9 cellular contexts compared by ENCODE assay signal in the genomic region with DNA sequence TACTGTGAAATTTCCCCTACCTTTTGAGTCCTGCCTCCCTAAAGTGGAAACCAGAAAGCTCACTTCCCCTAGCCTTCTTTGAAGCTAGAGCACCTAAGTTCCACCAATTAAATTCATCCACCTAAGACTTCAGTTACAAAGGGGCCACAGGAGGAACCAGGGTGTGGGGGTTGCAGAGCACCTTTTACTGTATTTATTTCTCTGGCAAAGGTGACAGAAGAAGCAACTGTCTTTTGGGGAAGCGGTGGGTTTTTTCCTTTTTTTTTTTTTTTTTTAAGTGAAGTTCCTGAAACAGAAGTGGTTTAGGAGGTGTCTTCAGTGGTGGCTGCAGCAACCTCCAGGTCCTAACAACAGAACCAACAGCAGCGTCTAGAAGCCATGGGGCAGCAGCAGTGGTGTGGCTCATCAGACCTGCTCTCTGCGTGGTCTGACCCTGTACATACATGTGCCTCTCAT. TPM values are rescaled to one million over a fixed set of nuclear protein-coding genes. Genes with fewer than 3 reads are reported as not detected.
DNase-seq lines count a peak whose midpoint lies in the region; ATAC-seq and TF ChIP-seq lines count a peak whose summit lies in the region.
"Had no signal": no experiment of that assay in that cellular context is flagged by ENCODE, and none has a peak within 500 bp of the region (broad histone marks: within the 10 kb centered on the region; RNA-seq: fewer than 3 reads in every experiment).

No MANE protein-coding gene starts in this region.

- H3K36me3 ChIP-seq in prostate gland (no peaks in the 10 kb centered on the region), breast epithelium (no peaks in the 10 kb centered on the region)

- ATAC-seq in HG02798 (IDR thresholded peaks at IDR 0.05; ENCODE audit: poor library complexity, unreplicated experiment) (peak; percentile 52), activated B cell treated with CpG ODN at 0.5 μM for 24 hours (ENCODE audit: low read depth) (peak; percentile 68), natural killer cell (no peak)

- H3K9me3 Mint-ChIP-seq in activated CD4-positive, alpha-beta T cell treated with anti-CD3 and anti-CD28 coated beads, Interleukin-2, amount 10 ng/mL, durations not matched to agents 24 days and 14 days: no peaks in the 10 kb centered on the region
- no peaks in the 10 kb centered on the region for H3K9me3 Mint-ChIP-seq in activated B cell treated with CpG ODN at 0.5 μM for 24 hours
- no peaks in the 10 kb centered on the region for H3K9me3 Mint-ChIP-seq in natural killer cell

- POLR2A ChIA-PET in activated B cell treated with CpG ODN at 0.5 μM for 24 hours (lab: Charles Lee): interaction anchor here (0.6 to 5.9 kb wide), 19 partner anchors 9 to 677 kb away, joined by 3 to 240 read pairs (median 6); partner anchors contain the start of genes HLA-DMA, HLA-DQB1, PBX2 and PSMB8

- TF ChIP-seq CTCF in activated B cell treated with CpG ODN at 0.5 μM for 24 hours (IDR thresholded peaks at IDR 0.05): no peak
- TF ChIP-seq CTCF in natural killer cell (IDR thresholded peaks at IDR 0.05): no peak
- TF ChIP-seq CTCF in prostate gland (IDR thresholded peaks at IDR 0.05): no peak
- no peak for TF ChIP-seq CTCF in breast epithelium (IDR thresholded peaks at IDR 0.05)

- no peak overlapping the region for H3K27ac ChIP-seq in prostate gland
- no peak overlapping the region for H3K27ac ChIP-seq in breast epithelium

- H3K4me1 ChIP-seq in prostate gland (replicated peaks) (no peaks in the 10 kb centered on the region), breast epithelium (no peaks in the 10 kb centered on the region)

- H3K9me3 ChIP-seq in prostate gland (no peaks in the 10 kb centered on the region), breast epithelium (no peaks in the 10 kb centered on the region)

- peaks cover 2% of the 10 kb centered on the region for H3K27me3 Mint-ChIP-seq in activated CD4-positive, alpha-beta T cell treated with anti-CD3 and anti-CD28 coated beads, Interleukin-2, amount 10 ng/mL, durations not matched to agents 24 days and 14 days
- H3K27me3 Mint-ChIP-seq in activated B cell treated with CpG ODN at 0.5 μM for 24 hours: no peaks in the 10 kb centered on the region
- H3K27me3 Mint-ChIP-seq in natural killer cell (ENCODE audit: low read depth in 2 of 2): no peaks in the 10 kb centered on the region

- H3K27ac Mint-ChIP-seq in activated CD4-positive, alpha-beta T cell treated with anti-CD3 and anti-CD28 coated beads, Interleukin-2, amount 10 ng/mL, durations not matched to agents 24 days and 14 days: peak overlapping the region; percentile 84
- H3K27ac Mint-ChIP-seq in activated B cell treated with CpG ODN at 0.5 μM for 24 hours: peak overlapping the region; percentile 88
- H3K27ac Mint-ChIP-seq in natural killer cell: peak overlapping the region; percentile 65 to 73

- peak; percentile 66 for DNase-seq in activated CD4-positive, alpha-beta T cell treated with anti-CD3 and anti-CD28 coated beads, Interleukin-2, amount 10 ng/mL, durations not matched to agents 24 days and 14 days
- no peak for DNase-seq in activated CD4-positive, alpha-beta T cell treated with anti-CD3 and anti-CD28 coated beads, Interleukin-2, amount 50 U/mL, for 4 hours
- DNase-seq in activated B cell treated with CpG ODN at 0.5 μM for 24 hours (no peak), natural killer cell (no peak), prostate gland (ENCODE audit: low spot score) (no peak), nucleus accumbens (lab: John Stamatoyannopoulos, UW) (no peak), breast epithelium (ENCODE audit: low spot score in 2 of 2) (no peak)
- DNase-seq: IMR-90 had no signal

- no peaks in the 10 kb centered on the region for H3K27me3 ChIP-seq in prostate gland (replicated peaks; ENCODE audit: insufficient read depth)
- H3K27me3 ChIP-seq in breast epithelium: no peaks in the 10 kb centered on the region

- peaks cover 31% of the 10 kb centered on the region for H3K4me1 Mint-ChIP-seq in activated CD4-positive, alpha-beta T cell treated with anti-CD3 and anti-CD28 coated beads, Interleukin-2, amount 10 ng/mL, durations not matched to agents 24 days and 14 days
- H3K4me1 Mint-ChIP-seq in activated B cell treated with CpG ODN at 0.5 μM for 24 hours: peaks cover 40% of the 10 kb centered on the region
- peaks cover 6 to 7% of the 10 kb centered on the region in 2 donors for H3K4me1 Mint-ChIP-seq in natural killer cell

- H3K36me3 Mint-ChIP-seq in activated CD4-positive, alpha-beta T cell treated with anti-CD3 and anti-CD28 coated beads, Interleukin-2, amount 10 ng/mL, durations not matched to agents 24 days and 14 days (ENCODE audit: low read depth): peaks cover 20% of the 10 kb centered on the region
- H3K36me3 Mint-ChIP-seq in activated B cell treated with CpG ODN at 0.5 μM for 24 hours (ENCODE audit: low read depth) (peaks cover 11% of the 10 kb centered on the region), natural killer cell (no peaks in the 10 kb centered on the region)

- H3K4me3 ChIP-seq in prostate gland (no peak overlapping the region), breast epithelium (no peak overlapping the region)

- intact Hi-C loops in activated CD4-positive, alpha-beta T cell treated with anti-CD3 and anti-CD28 coated beads, Interleukin-2, amount 10 ng/mL, durations not matched to agents 24 days and 14 days (cut with micrococcal nuclease): loop anchor here (5.0 kb wide), 1 partner anchor 40 kb away; no protein-coding TSS in a partner anchor
- intact Hi-C loops in activated B cell treated with CpG ODN at 0.5 μM for 24 hours (cut with micrococcal nuclease): loop anchor here (1.0 to 10.0 kb wide), 4 partner anchors 13 to 622 kb away; partner anchors contain the start of genes HLA-DQB1 and PSMB9
- intact Hi-C loops in natural killer cell (cut with micrococcal nuclease): loop anchor here (5.0 kb wide), 1 partner anchor 455 kb away; no protein-coding TSS in a partner anchor
- intact Hi-C loops in prostate gland (cut with DNase I): loop anchor here (5.0 to 10.0 kb wide), 2 partner anchors 40 to 452 kb away; no protein-coding TSS in a partner anchor
- intact Hi-C loops in breast epithelium (cut with DNase I; ENCODE audit: low total_unique reads): no loop called here

- CTCF ChIA-PET in activated B cell treated with CpG ODN at 0.5 μM for 24 hours (lab: Charles Lee): interaction anchor here (0.8 to 6.2 kb wide), 26 partner anchors 8 to 749 kb away, joined by 3 to 198 read pairs (median 8); partner anchors contain the start of genes HLA-DMA, PSMB8, PSMB9 and TAP1

- 63% methylated on average over 3 of the region's 3 CpGs for WGBS in prostate gland

- TF ChIP-seq POLR2A in prostate gland (IDR thresholded peaks at IDR 0.05) (no peak), breast epithelium (IDR thresholded peaks at IDR 0.05) (no peak)

- H3K4me3 Mint-ChIP-seq in activated CD4-positive, alpha-beta T cell treated with anti-CD3 and anti-CD28 coated beads, Interleukin-2, amount 10 ng/mL, durations not matched to agents 24 days and 14 days: peak overlapping the region; percentile 18
- H3K4me3 Mint-ChIP-seq in activated B cell treated with CpG ODN at 0.5 μM for 24 hours: peak overlapping the region; percentile 57
- no peak overlapping the region for H3K4me3 Mint-ChIP-seq in natural killer cell

RNA-seq across cellular contexts. Expression of gene PSMB9, which starts 13.1 kb away (rescaled TPM):
- 249 and 257 TPM in 2 replicates for total RNA-seq in activated CD4-positive, alpha-beta T cell treated with anti-CD3 and anti-CD28 coated beads, Interleukin-2, amount 10 ng/mL, durations not matched to agents 24 days and 14 days
- total RNA-seq in activated B cell treated with CpG ODN at 0.5 μM for 24 hours (198 and 223 TPM in 2 replicates), natural killer cell (100 to 1,000 TPM; 112 to 190 (median 182) TPM), prostate gland (10 to 100 TPM; 22.4 to 27.7 TPM), breast epithelium (10 to 100 TPM; 16.8 to 25.9 (median 19.2) TPM)

RNA-seq across cellular contexts. Expression of gene TAP1, which starts 13.5 kb away (rescaled TPM):
- total RNA-seq in activated CD4-positive, alpha-beta T cell treated with anti-CD3 and anti-CD28 coated beads, Interleukin-2, amount 10 ng/mL, durations not matched to agents 24 days and 14 days: 275 and 283 TPM in 2 replicates
- 148 and 151 TPM in 2 replicates for total RNA-seq in activated B cell treated with CpG ODN at 0.5 μM for 24 hours
- 100 to 1,000 TPM; 134 to 193 (median 179) TPM for total RNA-seq in natural killer cell
- total RNA-seq in prostate gland: 10 to 100 TPM; 30.6 to 47.4 TPM
- 10 to 100 TPM; 24.2 to 40.6 (median 28.7) TPM for total RNA-seq in breast epithelium

RNA-seq across cellular contexts. Expression of gene PSMB8, which starts 23.2 kb away (rescaled TPM):
- total RNA-seq in activated CD4-positive, alpha-beta T cell treated with anti-CD3 and anti-CD28 coated beads, Interleukin-2, amount 10 ng/mL, durations not matched to agents 24 days and 14 days: 342 and 353 TPM in 2 replicates
- 182 and 194 TPM in 2 replicates for total RNA-seq in activated B cell treated with CpG ODN at 0.5 μM for 24 hours
- 100 to 1,000 TPM; 160 to 170 (median 161) TPM for total RNA-seq in natural killer cell
- 10 to 100 TPM; 30.7 to 47.3 TPM for total RNA-seq in prostate gland
- total RNA-seq in breast epithelium: 10 to 100 TPM; 36.0 to 47.3 (median 44.9) TPM

RNA-seq across cellular contexts. Expression of gene TAP2, which starts 28.5 kb away (rescaled TPM):
- 152 and 163 TPM in 2 replicates for total RNA-seq in activated CD4-positive, alpha-beta T cell treated with anti-CD3 and anti-CD28 coated beads, Interleukin-2, amount 10 ng/mL, durations not matched to agents 24 days and 14 days
- total RNA-seq in activated B cell treated with CpG ODN at 0.5 μM for 24 hours (141 and 172 TPM in 2 replicates), natural killer cell (100 to 1,000 TPM; 162 to 221 (median 209) TPM), prostate gland (10 to 100 TPM in 1 of 2 donors, 1 to 10 TPM in 1; 7.1 to 15.8 TPM), breast epithelium (10 to 100 TPM in 1 of 3 donors, 1 to 10 TPM in 2; 7.7 to 18.0 (median 9.5) TPM)

RNA-seq across cellular contexts. Expression of gene HLA-DOB, which starts 50.2 kb away (rescaled TPM):
- 2.8 and 4.2 TPM in 2 replicates for total RNA-seq in activated CD4-positive, alpha-beta T cell treated with anti-CD3 and anti-CD28 coated beads, Interleukin-2, amount 10 ng/mL, durations not matched to agents 24 days and 14 days
- total RNA-seq in activated B cell treated with CpG ODN at 0.5 μM for 24 hours: 95.6 and 101 TPM in 2 replicates
- total RNA-seq in natural killer cell: 10 to 100 TPM in 2 of 3 donors, 1 to 10 TPM in 1; 4.2 to 13.7 (median 10.4) TPM
- total RNA-seq in prostate gland: under 1 TPM in 1 of 2 donors, not detected in 1; 0.41 TPM
- total RNA-seq in breast epithelium: 1 to 10 TPM in 2 of 3 donors, not detected in 1; 1.5 to 2.0 TPM

Comparison
In these comparisons a context has a peak if more than half of its experiments do, and no peak if none do; other contexts are left out.
1. ATAC-seq: peak in HG02798 (single experiment) and activated B cell treated with CpG ODN at 0.5 μM for 24 hours (single experiment); none in natural killer cell (0 of 3).
2. Peak in every context shown above with its lines, with median percentiles within 50 percentile points of each other: H3K27ac Mint-ChIP-seq.